Comparison of ENCODE assay signal across 9 cellular contexts in the genomic region with DNA sequence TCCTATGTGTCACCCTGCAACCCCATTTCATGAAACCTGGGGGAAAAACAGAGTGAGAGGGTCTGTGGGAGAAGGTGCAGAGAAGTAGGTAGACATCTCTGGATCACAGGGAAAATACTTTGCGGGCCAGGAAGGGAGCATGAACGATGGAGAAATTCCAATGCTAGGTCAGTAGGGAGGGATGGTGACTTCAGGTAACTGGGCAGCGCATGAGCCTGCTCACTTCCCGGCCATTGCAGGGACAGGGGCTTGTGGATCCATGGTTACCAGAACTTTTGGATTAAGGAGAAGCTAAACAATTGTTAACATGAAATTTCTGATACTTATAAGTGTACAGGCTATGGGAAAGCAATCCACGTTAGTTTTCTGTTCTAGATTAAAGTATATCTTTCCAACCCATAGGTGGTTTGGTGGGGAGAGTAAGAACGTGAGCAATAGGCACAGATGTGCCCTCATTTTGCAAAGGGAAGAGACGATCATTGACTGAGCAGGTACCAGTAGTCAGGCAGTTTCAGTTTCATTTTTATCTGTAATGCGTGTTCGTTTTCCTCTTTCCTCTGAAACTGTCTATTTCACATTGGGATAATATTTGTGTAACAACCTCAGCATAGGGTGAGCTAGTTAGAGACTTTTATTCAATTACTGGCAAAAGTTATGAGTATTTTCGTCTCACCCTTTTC.
A peak's percentile ranks its signal among the peaks of the same experiment; 100 is the strongest.
DNase-seq lines count a peak whose midpoint lies in the region; ATAC-seq and TF ChIP-seq lines count a peak whose summit lies in the region.
"Had no signal": no experiment of that assay in that cellular context is flagged by ENCODE, and none has a peak within 500 bp of the region (broad histone marks: within the 10 kb centered on the region; RNA-seq: fewer than 3 reads in every experiment).

No MANE protein-coding gene starts in this region.

- 86 to 92% methylated on average over 10 of the region's 10 CpGs for WGBS in aorta, 2 donors

- H3K9me3 ChIP-seq in KOPT-K1 (ENCODE audit: insufficient read depth, low read length, poor library complexity, severe bottlenecking) (no peaks in the 10 kb centered on the region), ascending aorta (no peaks in the 10 kb centered on the region), aorta (ENCODE audit: control insufficient read depth, low read length) (no peaks in the 10 kb centered on the region)

- H3K36me3 ChIP-seq in KOPT-K1 (ENCODE audit: insufficient read depth, low read length): no peaks in the 10 kb centered on the region
- H3K36me3 ChIP-seq in ascending aorta: no peaks in the 10 kb centered on the region
- H3K36me3 ChIP-seq in aorta (ENCODE audit: control insufficient read depth in 1 of 2, insufficient read depth in 2 of 2, low read length in 1 of 2): no peaks in the 10 kb centered on the region

- intact Hi-C loops in ascending aorta (cut with DNase I): no loop called here
- intact Hi-C loops in aorta (cut with DNase I): no loop called here

- DNase-seq in Daoy (ENCODE audit: low read depth) (peak; percentile 3), fibroblast of peridontal ligament (ENCODE audit: extremely low read depth) (peak; percentile 6), ascending aorta (ENCODE audit: low spot score in 2 of 2) (no peak), NCI-H1105 treated with DMSO at 0.1 percent for 48 hours (lab: John Stamatoyannopoulos, UW) (no peak), NCI-H82 treated with DMSO at 0.1 percent for 48 hours (lab: John Stamatoyannopoulos, UW; ENCODE audit: unreplicated experiment) (no peak), aorta (no peak)

- no peaks in the 10 kb centered on the region for H3K4me1 ChIP-seq in ascending aorta
- peaks cover 0 to 4% of the 10 kb centered on the region in 2 donors for H3K4me1 ChIP-seq in aorta (ENCODE audit: control insufficient read depth in 1 of 2, insufficient read depth in 2 of 2, low read length in 2 of 2)

- ATAC-seq in GM21515 (IDR thresholded peaks at IDR 0.05; ENCODE audit: unreplicated experiment): peak; percentile 78
- ATAC-seq in aorta (ENCODE audit: low FRiP score): no peak

- H3K27ac ChIP-seq in KOPT-K1 (ENCODE audit: low read depth, low read length, poor library complexity, severe bottlenecking) (peak overlapping the region; percentile 21), ascending aorta (no peak overlapping the region), aorta (ENCODE audit: low read depth in 1 of 2, low read length in 2 of 2) (no peak overlapping the region)
- H3K27ac ChIP-seq: HL-60 had no signal

- H3K4me3 ChIP-seq in ascending aorta: no peak overlapping the region
- no peak overlapping the region for H3K4me3 ChIP-seq in aorta (ENCODE audit: low read length in 2 of 2)

- H3K27me3 ChIP-seq in ascending aorta (no peaks in the 10 kb centered on the region), aorta (ENCODE audit: control insufficient read depth in 1 of 2, insufficient read depth in 2 of 2, low read length in 1 of 2) (no peaks in the 10 kb centered on the region)

- no peak for TF ChIP-seq CTCF in ascending aorta (IDR thresholded peaks at IDR 0.05)

Comparison
In these comparisons a context has a peak if more than half of its experiments do, and no peak if none do; other contexts are left out.
1. DNase-seq: peak in Daoy (single experiment) and fibroblast of peridontal ligament (single experiment); none in ascending aorta (0 of 2), NCI-H1105 treated with DMSO at 0.1 percent for 48 hours (single experiment), NCI-H82 treated with DMSO at 0.1 percent for 48 hours (single experiment) and aorta (0 of 2).